8 cellular contexts compared by ENCODE assay signal in genomic region chr3:32438596-32439344, GRCh38.
DNase-seq lines count a peak whose midpoint lies in the region; ATAC-seq and TF ChIP-seq lines count a peak whose summit lies in the region.

No MANE protein-coding gene starts in this region.

- no peaks in the 10 kb centered on the region for H3K27me3 ChIP-seq in GM06990 (replicated peaks; ENCODE audit: control insufficient read depth, insufficient read depth, low read length)

- ATAC-seq in GM19397 (IDR thresholded peaks at IDR 0.05; ENCODE audit: unreplicated experiment) (peak; percentile 83), HG03196 (IDR thresholded peaks at IDR 0.05; ENCODE audit: unreplicated experiment) (peak; percentile 95)

- H3K4me3 ChIP-seq in GM06990 (replicated peaks; ENCODE audit: low read depth, low read length) = no peak overlapping the region
- H3K4me3 ChIP-seq in choroid plexus epithelial cell (ENCODE audit: low read depth, low read length) = no peak overlapping the region

- no peaks in the 10 kb centered on the region for H3K36me3 ChIP-seq in GM06990 (ENCODE audit: control insufficient read depth, insufficient read depth, low read length)

- DNase-seq in GM06990 (ENCODE audit: extremely low read depth, insufficient read length) (peak; percentile 70), choroid plexus epithelial cell (ENCODE audit: low read depth) (peak; percentile 37), epidermal melanocyte (ENCODE audit: insufficient read length, low spot score) (no peak), NCI-H1436 (lab: John Stamatoyannopoulos, UW) (no peak), Kasumi-1 (lab: John Stamatoyannopoulos, UW) (no peak)
- no peak for DNase-seq in NK-92 treated with Interleukin-12 subunit alpha and Interleukin-12 subunit beta, amount 100 ng/mL, for 24 hours (lab: John Stamatoyannopoulos, UW)

- no peak for TF ChIP-seq CTCF in GM06990 (IDR thresholded peaks at IDR 0.05; ENCODE audit: insufficient read depth, low read length, poor library complexity, severe bottlenecking)
- TF ChIP-seq CTCF in choroid plexus epithelial cell (conservative IDR thresholded peaks at IDR 0.05; ENCODE audit: low read depth, low read length) = no peak

Comparison
In these comparisons a context has a peak if more than half of its experiments do, and no peak if none do; other contexts are left out.
1. DNase-seq: peak in GM06990 (single experiment) and choroid plexus epithelial cell (single experiment); none in epidermal melanocyte (single experiment), NK-92 treated with Interleukin-12 subunit alpha and Interleukin-12 subunit beta, amount 100 ng/mL, for 24 hours (single experiment), NCI-H1436 (single experiment) and Kasumi-1 (0 of 2).